1 cellular context compared by ENCODE assay signal in the genomic region with DNA sequence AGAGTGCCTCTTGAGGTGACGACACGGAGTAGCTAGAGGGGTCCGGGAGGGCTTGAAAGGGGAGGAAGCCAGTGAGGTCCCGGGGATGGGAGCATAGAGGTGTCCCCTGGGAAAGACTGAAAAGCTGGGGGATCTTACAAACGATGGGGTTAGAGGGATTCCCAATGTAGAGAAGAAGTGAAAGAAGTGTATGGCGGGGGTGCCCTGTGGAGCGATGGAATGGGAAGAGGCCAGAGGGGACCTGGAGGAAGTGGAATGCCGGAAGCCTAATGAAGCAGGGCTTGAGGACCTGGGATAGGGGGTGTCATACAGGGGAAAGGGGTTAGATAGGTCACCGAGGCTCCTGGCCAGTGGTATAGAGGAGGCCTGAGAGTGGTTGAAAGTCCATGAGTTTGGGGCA.
TF ChIP-seq lines count a peak whose summit lies in the region.

No MANE protein-coding gene starts in this region.

TF ChIP-seq in HEK293, 187 proteins besides CTCF, POLR2A, EP300 and RAD21 (continued from another document):
- TF ChIP-seq ZBTB1 (tag by site-specific recombination; IDR thresholded peaks at IDR 0.05), result no peak
- TF ChIP-seq, protein P1, sequence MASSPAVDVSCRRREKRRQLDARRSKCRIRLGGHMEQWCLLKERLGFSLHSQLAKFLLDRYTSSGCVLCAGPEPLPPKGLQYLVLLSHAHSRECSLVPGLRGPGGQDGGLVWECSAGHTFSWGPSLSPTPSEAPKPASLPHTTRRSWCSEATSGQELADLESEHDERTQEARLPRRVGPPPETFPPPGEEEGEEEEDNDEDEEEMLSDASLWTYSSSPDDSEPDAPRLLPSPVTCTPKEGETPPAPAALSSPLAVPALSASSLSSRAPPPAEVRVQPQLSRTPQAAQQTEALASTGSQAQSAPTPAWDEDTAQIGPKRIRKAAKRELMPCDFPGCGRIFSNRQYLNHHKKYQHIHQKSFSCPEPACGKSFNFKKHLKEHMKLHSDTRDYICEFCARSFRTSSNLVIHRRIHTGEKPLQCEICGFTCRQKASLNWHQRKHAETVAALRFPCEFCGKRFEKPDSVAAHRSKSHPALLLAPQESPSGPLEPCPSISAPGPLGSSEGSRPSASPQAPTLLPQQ (tag by site-specific recombination; IDR thresholded peaks at IDR 0.05), result no peak
- TF ChIP-seq, protein P2, sequence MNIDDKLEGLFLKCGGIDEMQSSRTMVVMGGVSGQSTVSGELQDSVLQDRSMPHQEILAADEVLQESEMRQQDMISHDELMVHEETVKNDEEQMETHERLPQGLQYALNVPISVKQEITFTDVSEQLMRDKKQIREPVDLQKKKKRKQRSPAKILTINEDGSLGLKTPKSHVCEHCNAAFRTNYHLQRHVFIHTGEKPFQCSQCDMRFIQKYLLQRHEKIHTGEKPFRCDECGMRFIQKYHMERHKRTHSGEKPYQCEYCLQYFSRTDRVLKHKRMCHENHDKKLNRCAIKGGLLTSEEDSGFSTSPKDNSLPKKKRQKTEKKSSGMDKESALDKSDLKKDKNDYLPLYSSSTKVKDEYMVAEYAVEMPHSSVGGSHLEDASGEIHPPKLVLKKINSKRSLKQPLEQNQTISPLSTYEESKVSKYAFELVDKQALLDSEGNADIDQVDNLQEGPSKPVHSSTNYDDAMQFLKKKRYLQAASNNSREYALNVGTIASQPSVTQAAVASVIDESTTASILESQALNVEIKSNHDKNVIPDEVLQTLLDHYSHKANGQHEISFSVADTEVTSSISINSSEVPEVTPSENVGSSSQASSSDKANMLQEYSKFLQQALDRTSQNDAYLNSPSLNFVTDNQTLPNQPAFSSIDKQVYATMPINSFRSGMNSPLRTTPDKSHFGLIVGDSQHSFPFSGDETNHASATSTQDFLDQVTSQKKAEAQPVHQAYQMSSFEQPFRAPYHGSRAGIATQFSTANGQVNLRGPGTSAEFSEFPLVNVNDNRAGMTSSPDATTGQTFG (tag by site-specific recombination; IDR thresholded peaks at IDR 0.05; ENCODE audit: borderline replicate concordance), result no peak
- no peak for TF ChIP-seq ZNF629 (tag by site-specific recombination; IDR thresholded peaks at IDR 0.05)
- no peak for TF ChIP-seq ZNF768 (tag by site-specific recombination; IDR thresholded peaks at IDR 0.05)
- TF ChIP-seq, protein P3, sequence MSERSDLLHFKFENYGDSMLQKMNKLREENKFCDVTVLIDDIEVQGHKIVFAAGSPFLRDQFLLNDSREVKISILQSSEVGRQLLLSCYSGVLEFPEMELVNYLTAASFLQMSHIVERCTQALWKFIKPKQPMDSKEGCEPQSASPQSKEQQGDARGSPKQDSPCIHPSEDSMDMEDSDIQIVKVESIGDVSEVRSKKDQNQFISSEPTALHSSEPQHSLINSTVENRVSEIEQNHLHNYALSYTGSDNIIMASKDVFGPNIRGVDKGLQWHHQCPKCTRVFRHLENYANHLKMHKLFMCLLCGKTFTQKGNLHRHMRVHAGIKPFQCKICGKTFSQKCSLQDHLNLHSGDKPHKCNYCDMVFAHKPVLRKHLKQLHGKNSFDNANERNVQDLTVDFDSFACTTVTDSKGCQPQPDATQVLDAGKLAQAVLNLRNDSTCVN (tag by site-specific recombination; optimal IDR thresholded peaks at IDR 0.05), result peak; percentile 14
- TF ChIP-seq, protein P4, sequence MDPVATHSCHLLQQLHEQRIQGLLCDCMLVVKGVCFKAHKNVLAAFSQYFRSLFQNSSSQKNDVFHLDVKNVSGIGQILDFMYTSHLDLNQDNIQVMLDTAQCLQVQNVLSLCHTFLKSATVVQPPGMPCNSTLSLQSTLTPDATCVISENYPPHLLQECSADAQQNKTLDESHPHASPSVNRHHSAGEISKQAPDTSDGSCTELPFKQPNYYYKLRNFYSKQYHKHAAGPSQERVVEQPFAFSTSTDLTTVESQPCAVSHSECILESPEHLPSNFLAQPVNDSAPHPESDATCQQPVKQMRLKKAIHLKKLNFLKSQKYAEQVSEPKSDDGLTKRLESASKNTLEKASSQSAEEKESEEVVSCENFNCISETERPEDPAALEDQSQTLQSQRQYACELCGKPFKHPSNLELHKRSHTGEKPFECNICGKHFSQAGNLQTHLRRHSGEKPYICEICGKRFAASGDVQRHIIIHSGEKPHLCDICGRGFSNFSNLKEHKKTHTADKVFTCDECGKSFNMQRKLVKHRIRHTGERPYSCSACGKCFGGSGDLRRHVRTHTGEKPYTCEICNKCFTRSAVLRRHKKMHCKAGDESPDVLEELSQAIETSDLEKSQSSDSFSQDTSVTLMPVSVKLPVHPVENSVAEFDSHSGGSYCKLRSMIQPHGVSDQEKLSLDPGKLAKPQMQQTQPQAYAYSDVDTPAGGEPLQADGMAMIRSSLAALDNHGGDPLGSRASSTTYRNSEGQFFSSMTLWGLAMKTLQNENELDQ (tag by site-specific recombination; IDR thresholded peaks at IDR 0.05; ENCODE audit: low read depth), result no peak
- no peak for TF ChIP-seq KLF1 (tag by site-specific recombination; IDR thresholded peaks at IDR 0.05)
- no peak for TF ChIP-seq SETDB1 (IDR thresholded peaks at IDR 0.05; ENCODE audit: insufficient read length, low read length)
- TF ChIP-seq, protein P5, sequence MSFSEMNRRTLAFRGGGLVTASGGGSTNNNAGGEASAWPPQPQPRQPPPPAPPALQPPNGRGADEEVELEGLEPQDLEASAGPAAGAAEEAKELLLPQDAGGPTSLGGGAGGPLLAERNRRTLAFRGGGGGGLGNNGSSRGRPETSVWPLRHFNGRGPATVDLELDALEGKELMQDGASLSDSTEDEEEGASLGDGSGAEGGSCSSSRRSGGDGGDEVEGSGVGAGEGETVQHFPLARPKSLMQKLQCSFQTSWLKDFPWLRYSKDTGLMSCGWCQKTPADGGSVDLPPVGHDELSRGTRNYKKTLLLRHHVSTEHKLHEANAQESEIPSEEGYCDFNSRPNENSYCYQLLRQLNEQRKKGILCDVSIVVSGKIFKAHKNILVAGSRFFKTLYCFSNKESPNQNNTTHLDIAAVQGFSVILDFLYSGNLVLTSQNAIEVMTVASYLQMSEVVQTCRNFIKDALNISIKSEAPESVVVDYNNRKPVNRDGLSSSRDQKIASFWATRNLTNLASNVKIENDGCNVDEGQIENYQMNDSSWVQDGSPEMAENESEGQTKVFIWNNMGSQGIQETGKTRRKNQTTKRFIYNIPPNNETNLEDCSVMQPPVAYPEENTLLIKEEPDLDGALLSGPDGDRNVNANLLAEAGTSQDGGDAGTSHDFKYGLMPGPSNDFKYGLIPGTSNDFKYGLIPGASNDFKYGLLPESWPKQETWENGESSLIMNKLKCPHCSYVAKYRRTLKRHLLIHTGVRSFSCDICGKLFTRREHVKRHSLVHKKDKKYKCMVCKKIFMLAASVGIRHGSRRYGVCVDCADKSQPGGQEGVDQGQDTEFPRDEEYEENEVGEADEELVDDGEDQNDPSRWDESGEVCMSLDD (tag by site-specific recombination; IDR thresholded peaks at IDR 0.05), result peak; percentile 2; the same call in 1 of the 2 replicates
- TF ChIP-seq ZNF792 (tag by site-specific recombination; IDR thresholded peaks at IDR 0.05), result no peak
- no peak for TF ChIP-seq HOXC10 (CRISPR knock-in tag; IDR thresholded peaks at IDR 0.05)
- TF ChIP-seq, protein P6, sequence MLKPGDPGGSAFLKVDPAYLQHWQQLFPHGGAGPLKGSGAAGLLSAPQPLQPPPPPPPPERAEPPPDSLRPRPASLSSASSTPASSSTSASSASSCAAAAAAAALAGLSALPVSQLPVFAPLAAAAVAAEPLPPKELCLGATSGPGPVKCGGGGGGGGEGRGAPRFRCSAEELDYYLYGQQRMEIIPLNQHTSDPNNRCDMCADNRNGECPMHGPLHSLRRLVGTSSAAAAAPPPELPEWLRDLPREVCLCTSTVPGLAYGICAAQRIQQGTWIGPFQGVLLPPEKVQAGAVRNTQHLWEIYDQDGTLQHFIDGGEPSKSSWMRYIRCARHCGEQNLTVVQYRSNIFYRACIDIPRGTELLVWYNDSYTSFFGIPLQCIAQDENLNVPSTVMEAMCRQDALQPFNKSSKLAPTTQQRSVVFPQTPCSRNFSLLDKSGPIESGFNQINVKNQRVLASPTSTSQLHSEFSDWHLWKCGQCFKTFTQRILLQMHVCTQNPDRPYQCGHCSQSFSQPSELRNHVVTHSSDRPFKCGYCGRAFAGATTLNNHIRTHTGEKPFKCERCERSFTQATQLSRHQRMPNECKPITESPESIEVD (tag by site-specific recombination; IDR thresholded peaks at IDR 0.05), result no peak
- no peak for TF ChIP-seq ZNF596 (tag by site-specific recombination; IDR thresholded peaks at IDR 0.05)
- no peak for TF ChIP-seq ZNF600 (tag by site-specific recombination; IDR thresholded peaks at IDR 0.05)
- TF ChIP-seq ZSCAN23 (tag by site-specific recombination; IDR thresholded peaks at IDR 0.05), result no peak
- no peak for TF ChIP-seq ZNF529 (tag by site-specific recombination; IDR thresholded peaks at IDR 0.05; ENCODE audit: insufficient replicate concordance)
- no peak for TF ChIP-seq ZNF707 (tag by site-specific recombination; IDR thresholded peaks at IDR 0.05)
TF ChIP-seq in HEK293: peak in this region for 5.
